Comparison of ENCODE assay signal across 9 cellular contexts in genomic region chr20:22908944-22909343, GRCh38.
"Had no signal": no experiment of that assay in that cellular context is flagged by ENCODE, and none has a peak within 500 bp of the region (broad histone marks: within the 10 kb centered on the region; RNA-seq: fewer than 3 reads in every experiment).

No MANE protein-coding gene starts in this region.

- H2AFZ ChIP-seq: GM23248 had no signal

- H3K4me2 ChIP-seq: KMS-11 had no signal

- H3K4me3 ChIP-seq: GM23248, HAP-1 had no signal

- H3K27ac Mint-ChIP-seq: HFFc6 had no signal

- H3K4me3 Mint-ChIP-seq: HFFc6 had no signal

- H3K36me3 ChIP-seq: HAP-1 had no signal

- H3K9ac ChIP-seq: GM23248, KMS-11 had no signal

- DNase-seq: GM23248, GOT3, HFFc6, IMR-90, KBM-7 had no signal

- FAIRE-seq: HTR-8/SVneo had no signal

- H3K4me1 ChIP-seq: HAP-1 had no signal

- ATAC-seq: HCT116 had no signal

- H3K27ac ChIP-seq: GM23248, KMS-11 had no signal
